Comparison of ENCODE assay signal across 1 cellular context in the genomic region with DNA sequence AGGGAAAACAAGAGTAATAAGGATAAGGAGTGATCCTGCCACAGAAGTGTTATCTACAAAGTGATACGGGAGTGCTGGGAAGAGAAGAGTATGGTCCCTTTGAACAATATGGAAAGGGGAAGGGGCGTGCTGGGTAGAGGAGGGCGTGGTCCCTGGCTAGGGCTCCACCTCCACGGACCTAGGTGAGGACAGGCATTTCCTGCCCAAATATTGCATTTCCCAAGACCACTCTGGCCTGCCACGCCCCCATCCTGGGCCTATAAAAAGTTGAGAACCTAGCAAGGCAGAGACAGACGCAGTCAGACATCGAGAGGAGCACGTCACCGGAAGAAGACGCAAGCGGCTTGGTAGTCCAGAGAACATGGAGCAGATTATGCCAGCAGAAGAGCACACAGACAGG.
TF ChIP-seq lines count a peak whose summit lies in the region.

No MANE protein-coding gene starts in this region.

TF ChIP-seq in K562, 482 proteins besides CTCF, POLR2A, EP300 and RAD21:
- TF ChIP-seq MED1 (CRISPR knock-in tag; IDR thresholded peaks at IDR 0.05; ENCODE audit: borderline replicate concordance) (no peak), BRD4 (IDR thresholded peaks at IDR 0.05) (no peak), CC2D1A (IDR thresholded peaks at IDR 0.05) (peak; percentile 59; the same call in 1 of the 2 replicates), BRD9 (IDR thresholded peaks at IDR 0.05; ENCODE audit: low read depth, partially characterized antibody) (no peak), ZNF507 (tag; conservative IDR thresholded peaks at IDR 0.05) (no peak), YBX1 (IDR thresholded peaks at IDR 0.05) (no peak)
- TF ChIP-seq, protein P1, sequence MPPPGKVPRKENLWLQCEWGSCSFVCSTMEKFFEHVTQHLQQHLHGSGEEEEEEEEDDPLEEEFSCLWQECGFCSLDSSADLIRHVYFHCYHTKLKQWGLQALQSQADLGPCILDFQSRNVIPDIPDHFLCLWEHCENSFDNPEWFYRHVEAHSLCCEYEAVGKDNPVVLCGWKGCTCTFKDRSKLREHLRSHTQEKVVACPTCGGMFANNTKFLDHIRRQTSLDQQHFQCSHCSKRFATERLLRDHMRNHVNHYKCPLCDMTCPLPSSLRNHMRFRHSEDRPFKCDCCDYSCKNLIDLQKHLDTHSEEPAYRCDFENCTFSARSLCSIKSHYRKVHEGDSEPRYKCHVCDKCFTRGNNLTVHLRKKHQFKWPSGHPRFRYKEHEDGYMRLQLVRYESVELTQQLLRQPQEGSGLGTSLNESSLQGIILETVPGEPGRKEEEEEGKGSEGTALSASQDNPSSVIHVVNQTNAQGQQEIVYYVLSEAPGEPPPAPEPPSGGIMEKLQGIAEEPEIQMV (tag; conservative IDR thresholded peaks at IDR 0.05; ENCODE audit: low read depth), result peak; percentile 89
- TF ChIP-seq, protein P2, sequence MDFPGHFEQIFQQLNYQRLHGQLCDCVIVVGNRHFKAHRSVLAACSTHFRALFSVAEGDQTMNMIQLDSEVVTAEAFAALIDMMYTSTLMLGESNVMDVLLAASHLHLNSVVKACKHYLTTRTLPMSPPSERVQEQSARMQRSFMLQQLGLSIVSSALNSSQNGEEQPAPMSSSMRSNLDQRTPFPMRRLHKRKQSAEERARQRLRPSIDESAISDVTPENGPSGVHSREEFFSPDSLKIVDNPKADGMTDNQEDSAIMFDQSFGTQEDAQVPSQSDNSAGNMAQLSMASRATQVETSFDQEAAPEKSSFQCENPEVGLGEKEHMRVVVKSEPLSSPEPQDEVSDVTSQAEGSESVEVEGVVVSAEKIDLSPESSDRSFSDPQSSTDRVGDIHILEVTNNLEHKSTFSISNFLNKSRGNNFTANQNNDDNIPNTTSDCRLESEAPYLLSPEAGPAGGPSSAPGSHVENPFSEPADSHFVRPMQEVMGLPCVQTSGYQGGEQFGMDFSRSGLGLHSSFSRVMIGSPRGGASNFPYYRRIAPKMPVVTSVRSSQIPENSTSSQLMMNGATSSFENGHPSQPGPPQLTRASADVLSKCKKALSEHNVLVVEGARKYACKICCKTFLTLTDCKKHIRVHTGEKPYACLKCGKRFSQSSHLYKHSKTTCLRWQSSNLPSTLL (IDR thresholded peaks at IDR 0.05), result peak; percentile 83
